In the genomic region with DNA sequence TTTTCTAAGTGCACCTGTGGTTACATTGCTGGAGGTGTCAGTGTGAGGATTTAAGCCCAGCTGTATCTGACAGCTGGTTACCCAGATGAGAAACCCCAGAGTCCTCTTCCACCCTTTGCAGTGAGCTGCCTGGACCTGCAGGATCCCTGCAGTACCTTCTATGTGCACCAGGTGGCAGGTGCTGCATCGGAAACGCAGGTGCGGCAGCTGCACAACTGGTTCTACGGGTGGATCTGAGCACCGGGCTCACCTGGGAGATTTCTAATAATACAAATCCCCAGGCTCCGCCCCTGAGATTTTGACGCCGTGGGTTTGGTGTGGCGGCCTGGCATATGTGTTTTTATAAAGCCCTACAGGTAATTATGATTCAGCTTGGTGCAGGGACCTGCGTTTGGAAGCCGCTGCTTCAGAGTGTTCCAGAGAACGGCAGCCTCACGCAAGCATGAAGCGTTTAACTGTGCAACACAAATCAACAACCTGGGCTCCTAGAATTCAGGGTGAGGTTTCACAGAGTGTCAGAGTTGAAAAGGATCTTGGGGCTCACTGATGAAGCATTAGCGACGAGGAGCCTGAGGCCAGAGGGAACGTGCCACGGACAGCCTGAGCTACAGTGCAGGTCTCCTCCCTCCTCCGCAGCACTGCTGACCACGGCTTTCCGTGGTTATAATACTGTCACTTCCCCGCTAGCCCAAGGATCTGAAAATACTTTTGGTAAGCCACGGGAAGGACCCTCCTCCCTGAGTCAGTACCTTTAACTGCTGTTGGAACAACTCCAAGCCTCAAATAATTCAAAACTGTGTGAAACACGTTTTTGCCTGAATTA, we compare ENCODE assay signal across 8 cellular contexts.
DNase-seq lines count a peak whose midpoint lies in the region; ATAC-seq and TF ChIP-seq lines count a peak whose summit lies in the region.

No MANE protein-coding gene starts in this region.

- H3K27ac ChIP-seq in adrenal gland = no peak overlapping the region

- no peaks in the 10 kb centered on the region for H3K36me3 Mint-ChIP-seq in T-cell

- intact Hi-C loops in adrenal gland (cut with DNase I) = no loop called here

- H3K9me3 Mint-ChIP-seq in T-cell = no peaks in the 10 kb centered on the region

- H3K9me3 ChIP-seq in adrenal gland (replicated peaks in 1 of 3) = no peaks in the 10 kb centered on the region

- no peak overlapping the region for H3K4me3 ChIP-seq in adrenal gland

- H3K36me3 ChIP-seq in adrenal gland (replicated peaks in 1 of 2) = no peaks in the 10 kb centered on the region

- H3K4me1 ChIP-seq in adrenal gland (replicated peaks in 1 of 2) = no peaks in the 10 kb centered on the region

- H3K27me3 ChIP-seq in adrenal gland = peaks cover 6% of the 10 kb centered on the region

- TF ChIP-seq CTCF in GM12874 (IDR thresholded peaks at IDR 0.05; ENCODE audit: insufficient read depth, low read depth, low read length) = peak; percentile 91
- TF ChIP-seq CTCF in adrenal gland (IDR thresholded peaks at IDR 0.05) = peak; percentile 44 to 70 (median 54)

- ATAC-seq in HG02623 (IDR thresholded peaks at IDR 0.05; ENCODE audit: unreplicated experiment) (peak; percentile 98), T-cell (replicated peaks in 1 of 4) (peak; percentile 78 to 92 (median 82))

- no peak overlapping the region for H3K27ac Mint-ChIP-seq in T-cell

- DNase-seq in NCI-H1092 treated with DMSO at 0.1 percent for 48 hours (lab: John Stamatoyannopoulos, UW) (peak; percentile 56), T-cell (peak; percentile 32 to 76 (median 64)), adrenal gland (peak; percentile 54 to 84 (median 66)), iPS-NIHi11 (ENCODE audit: low spot score) (peak; percentile 95), cortex of kidney (lab: John Stamatoyannopoulos, UW) (no peak)
- DNase-seq in stimulated activated CD4-positive, alpha-beta T cell treated with anti-CD3 and anti-CD28 coated beads, Interleukin-1b, Interleukin-23, amount 100 ng/mL, for 48 hours = peak; percentile 73

- CTCF ChIA-PET in T-cell (lab: Charles Lee) = interaction anchor here (0.6 to 1.5 kb wide), 8 partner anchors 9 to 145 kb away, joined by 3 to 9 read pairs (median 4); no protein-coding TSS in a partner anchor

- H3K4me1 Mint-ChIP-seq in T-cell = peaks cover 7 to 10% (median 7%) of the 10 kb centered on the region in 3 donors

- 37 to 47% (median 39%) methylated on average over 18 to 24 of the region's 24 CpGs for WGBS in adrenal gland, 4 donors

- POLR2A ChIA-PET in T-cell (lab: Charles Lee) = no interaction called here

- H3K4me3 Mint-ChIP-seq in T-cell = peak overlapping the region; percentile 56 to 72 (median 66)

- H3K27me3 Mint-ChIP-seq in T-cell = peaks cover 59 to 62% of the 10 kb centered on the region in 2 donors

- no peak for TF ChIP-seq POLR2A in adrenal gland (IDR thresholded peaks at IDR 0.05)
